Comparison of ENCODE assay signal across 8 cellular contexts in the genomic region with DNA sequence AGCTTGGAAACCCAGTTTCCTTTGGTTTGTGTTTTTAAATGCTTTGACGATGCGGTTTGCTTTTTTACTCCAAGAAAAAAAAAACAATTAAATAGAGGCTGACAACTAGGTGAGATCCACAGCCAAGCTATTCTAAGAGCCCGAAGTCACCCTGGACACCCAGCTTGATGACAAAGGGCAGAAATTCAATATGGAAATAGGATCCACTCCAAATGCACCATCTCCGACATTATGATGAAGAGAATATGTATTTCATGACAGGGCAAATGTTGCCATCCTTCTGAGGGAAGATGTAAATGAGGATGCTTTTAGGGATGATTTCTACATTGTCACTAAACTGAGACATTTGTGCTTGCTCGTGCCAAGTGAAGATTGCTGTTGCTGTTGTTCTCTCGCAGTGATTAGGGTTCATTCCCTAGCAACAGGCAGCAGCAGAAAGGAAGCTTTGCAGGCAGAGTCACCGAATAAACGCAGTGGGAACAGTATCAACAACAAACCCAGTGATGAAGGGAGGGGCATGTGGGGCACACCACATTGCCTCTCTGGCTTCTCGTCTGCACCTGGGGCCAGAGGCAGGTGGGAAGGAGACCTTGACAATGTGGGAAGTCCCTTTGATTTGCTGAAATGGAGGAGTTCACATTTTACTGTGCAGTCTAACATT.
A peak's percentile ranks its signal among the peaks of the same experiment; 100 is the strongest.
DNase-seq lines count a peak whose midpoint lies in the region; ATAC-seq lines count a peak whose summit lies in the region.
"Not testable (repeated sequence)": the region's sequence is repeated elsewhere in the genome, so short reads cannot be mapped to it uniquely, and the experiment has no call there.

No MANE protein-coding gene starts in this region.

- H3K27ac ChIP-seq in CD4-positive, CD25-positive, alpha-beta regulatory T cell (ENCODE audit: insufficient read depth, low read length, poor library complexity, severe bottlenecking) = peak overlapping the region; percentile 78
- peak overlapping the region; percentile 87 for H3K27ac ChIP-seq in KOPT-K1 (ENCODE audit: low read depth, low read length, poor library complexity, severe bottlenecking)

- not testable (repeated sequence) for H3K36me3 Mint-ChIP-seq in CD4-positive, CD25-positive, alpha-beta regulatory T cell; activated T-helper 17 cell treated with anti-CD3 and anti-CD28 coated beads, Interleukin-2, amount 50 U/mL, for 72 hours (ENCODE audit: low read depth); central memory CD8-positive, alpha-beta T cell (ENCODE audit: insufficient read depth); naive B cell; stimulated activated memory B cell treated with anti-CD40 and anti-IgM and Interleukin-4, amounts not matched to agents 10 μg/mL and 1 μg/mL and 100 μg/mL, for 72 hours

- not testable (repeated sequence) for H3K27me3 Mint-ChIP-seq in CD4-positive, CD25-positive, alpha-beta regulatory T cell; activated T-helper 17 cell treated with anti-CD3 and anti-CD28 coated beads, Interleukin-2, amount 50 U/mL, for 72 hours; central memory CD8-positive, alpha-beta T cell; naive B cell; stimulated activated memory B cell treated with anti-CD40 and anti-IgM and Interleukin-4, amounts not matched to agents 10 μg/mL and 1 μg/mL and 100 μg/mL, for 72 hours

- not testable (repeated sequence) for H3K4me3 ChIP-seq in CD4-positive, CD25-positive, alpha-beta regulatory T cell (ENCODE audit: low read depth, low read length)

- H3K4me3 Mint-ChIP-seq in CD4-positive, CD25-positive, alpha-beta regulatory T cell; activated T-helper 17 cell treated with anti-CD3 and anti-CD28 coated beads, Interleukin-2, amount 50 U/mL, for 72 hours; central memory CD8-positive, alpha-beta T cell; naive B cell; stimulated activated memory B cell treated with anti-CD40 and anti-IgM and Interleukin-4, amounts not matched to agents 10 μg/mL and 1 μg/mL and 100 μg/mL, for 72 hours: not testable (repeated sequence)

- DNase-seq in CD4-positive, CD25-positive, alpha-beta regulatory T cell = peak in 1 of 3 donors; percentile 66
- DNase-seq in T-helper 22 cell (ENCODE audit: low read depth) (peak; percentile 12), naive B cell (peak; percentile 40)
- peak in 1 of 2 donors; percentile 40 for DNase-seq in central memory CD8-positive, alpha-beta T cell (ENCODE audit: low spot score in 2 of 2)
- not testable (repeated sequence) for DNase-seq in left ventricle myocardium superior

- not testable (repeated sequence) for H3K36me3 ChIP-seq in CD4-positive, CD25-positive, alpha-beta regulatory T cell (ENCODE audit: control insufficient read depth, insufficient read depth, low read length); KOPT-K1 (ENCODE audit: insufficient read depth, low read length)

- H3K9me3 Mint-ChIP-seq in CD4-positive, CD25-positive, alpha-beta regulatory T cell; activated T-helper 17 cell treated with anti-CD3 and anti-CD28 coated beads, Interleukin-2, amount 50 U/mL, for 72 hours; central memory CD8-positive, alpha-beta T cell; naive B cell; stimulated activated memory B cell treated with anti-CD40 and anti-IgM and Interleukin-4, amounts not matched to agents 10 μg/mL and 1 μg/mL and 100 μg/mL, for 72 hours: not testable (repeated sequence)

- intact Hi-C loops in left ventricle myocardium superior (cut with micrococcal nuclease) = not testable (repeated sequence)

- not testable (repeated sequence) for H3K27me3 ChIP-seq in CD4-positive, CD25-positive, alpha-beta regulatory T cell (ENCODE audit: control insufficient read depth, insufficient read depth, low read length)

- H3K4me1 Mint-ChIP-seq in CD4-positive, CD25-positive, alpha-beta regulatory T cell = peaks cover 0 to 20% (median 4%) of the 10 kb centered on the region in 4 donors
- not testable (repeated sequence) for H3K4me1 Mint-ChIP-seq in activated T-helper 17 cell treated with anti-CD3 and anti-CD28 coated beads, Interleukin-2, amount 50 U/mL, for 72 hours; central memory CD8-positive, alpha-beta T cell; naive B cell; stimulated activated memory B cell treated with anti-CD40 and anti-IgM and Interleukin-4, amounts not matched to agents 10 μg/mL and 1 μg/mL and 100 μg/mL, for 72 hours

- peak overlapping the region in 2 of 3 donors; percentile 65 to 93 for H3K27ac Mint-ChIP-seq in CD4-positive, CD25-positive, alpha-beta regulatory T cell
- H3K27ac Mint-ChIP-seq in activated T-helper 17 cell treated with anti-CD3 and anti-CD28 coated beads, Interleukin-2, amount 50 U/mL, for 72 hours; central memory CD8-positive, alpha-beta T cell (ENCODE audit: low read depth): not testable (repeated sequence)
- H3K27ac Mint-ChIP-seq in naive B cell = peak overlapping the region in 3 of 6 donors; percentile 54 to 86 (median 56)
- peak overlapping the region; percentile 87 for H3K27ac Mint-ChIP-seq in stimulated activated memory B cell treated with anti-CD40 and anti-IgM and Interleukin-4, amounts not matched to agents 10 μg/mL and 1 μg/mL and 100 μg/mL, for 72 hours

- peaks cover 13% of the 10 kb centered on the region for H3K4me1 ChIP-seq in CD4-positive, CD25-positive, alpha-beta regulatory T cell (ENCODE audit: control insufficient read depth, insufficient read depth, low read length, poor library complexity, severe bottlenecking)

- ATAC-seq in CD4-positive, CD25-positive, alpha-beta regulatory T cell (ENCODE audit: low read depth in 2 of 2) = peak; percentile 48 to 58
- ATAC-seq in activated T-helper 17 cell treated with anti-CD3 and anti-CD28 coated beads, Interleukin-2, amount 50 U/mL, for 72 hours (replicated peaks) = peak; percentile 6
- peak; percentile 63 for ATAC-seq in central memory CD8-positive, alpha-beta T cell (replicated peaks; ENCODE audit: extremely low read depth, poor library complexity, severe bottlenecking)
- peak; percentile 81 for ATAC-seq in left ventricle myocardium superior
- peak; percentile 88 to 89 for ATAC-seq in naive B cell (ENCODE audit: low read depth in 2 of 2)
- peak; percentile 66 for ATAC-seq in stimulated activated memory B cell treated with anti-CD40 and anti-IgM and Interleukin-4, amounts not matched to agents 10 μg/mL and 1 μg/mL and 100 μg/mL, for 72 hours

- H3K9me3 ChIP-seq in CD4-positive, CD25-positive, alpha-beta regulatory T cell (ENCODE audit: control insufficient read depth in 2 of 2, low read length in 2 of 2); KOPT-K1 (ENCODE audit: insufficient read depth, low read length, poor library complexity, severe bottlenecking): not testable (repeated sequence)

Comparison
In these comparisons a context has a peak if more than half of its experiments do, and no peak if none do; other contexts are left out.
1. ATAC-seq: peak in every context shown above with its lines; median percentile 88 in naive B cell; 81 in left ventricle myocardium superior; 66 in stimulated activated memory B cell treated with anti-CD40 and anti-IgM and Interleukin-4, amounts not matched to agents 10 μg/mL and 1 μg/mL and 100 μg/mL, for 72 hours; 63 in central memory CD8-positive, alpha-beta T cell; 53 in CD4-positive, CD25-positive, alpha-beta regulatory T cell; 6 in activated T-helper 17 cell treated with anti-CD3 and anti-CD28 coated beads, Interleukin-2, amount 50 U/mL, for 72 hours.